Comparison of ENCODE assay signal across 2 cellular contexts in the genomic region with DNA sequence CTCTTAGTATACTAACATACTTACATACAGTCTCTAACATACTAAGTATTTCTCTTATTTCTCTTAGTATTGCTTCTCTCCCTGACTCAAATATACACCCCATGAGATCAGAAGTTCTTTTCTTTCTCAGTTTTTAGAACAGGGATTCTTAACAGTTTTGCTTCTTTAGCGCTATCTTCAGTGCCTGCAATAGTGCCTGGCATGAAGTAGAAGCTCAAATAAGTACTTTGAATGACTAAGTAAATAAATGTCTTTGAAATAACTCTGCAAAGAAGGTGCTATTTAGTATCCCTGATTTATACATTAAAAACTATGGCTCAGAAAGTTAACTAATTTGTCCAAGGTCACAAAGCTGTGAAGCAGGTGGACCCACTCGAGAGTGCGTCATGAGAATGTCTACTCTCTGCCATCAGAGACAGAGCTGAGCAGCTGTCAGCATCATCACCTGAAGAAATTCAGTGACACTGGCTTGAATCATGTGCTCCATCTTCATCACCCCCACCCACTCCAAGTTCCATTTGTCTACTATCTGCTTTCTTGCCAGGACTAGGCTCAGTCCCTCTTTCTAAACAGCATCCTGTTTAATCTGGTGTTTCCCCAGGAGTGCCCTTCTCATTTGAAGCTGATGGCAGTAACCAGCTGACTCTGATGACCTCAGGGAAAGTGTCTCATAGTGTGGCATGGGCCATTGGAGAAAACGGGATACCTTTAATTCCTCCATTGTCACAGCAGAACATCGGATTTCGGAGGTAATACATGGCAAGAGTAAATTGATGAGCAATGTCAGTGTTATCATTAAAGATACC.
TF ChIP-seq lines count a peak whose summit lies in the region.

No MANE protein-coding gene starts in this region.

TF ChIP-seq in liver, 16 proteins besides CTCF, POLR2A, EP300 and RAD21:
- TF ChIP-seq, protein P1, sequence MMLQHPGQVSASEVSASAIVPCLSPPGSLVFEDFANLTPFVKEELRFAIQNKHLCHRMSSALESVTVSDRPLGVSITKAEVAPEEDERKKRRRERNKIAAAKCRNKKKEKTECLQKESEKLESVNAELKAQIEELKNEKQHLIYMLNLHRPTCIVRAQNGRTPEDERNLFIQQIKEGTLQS (IDR thresholded peaks at IDR 0.05) = no peak
- TF ChIP-seq TAF1 (conservative IDR thresholded peaks at IDR 0.05) (no peak), SP1 (IDR thresholded peaks at IDR 0.05) (no peak), FOXA1 (IDR thresholded peaks at IDR 0.05) (no peak)
- TF ChIP-seq, protein P2, sequence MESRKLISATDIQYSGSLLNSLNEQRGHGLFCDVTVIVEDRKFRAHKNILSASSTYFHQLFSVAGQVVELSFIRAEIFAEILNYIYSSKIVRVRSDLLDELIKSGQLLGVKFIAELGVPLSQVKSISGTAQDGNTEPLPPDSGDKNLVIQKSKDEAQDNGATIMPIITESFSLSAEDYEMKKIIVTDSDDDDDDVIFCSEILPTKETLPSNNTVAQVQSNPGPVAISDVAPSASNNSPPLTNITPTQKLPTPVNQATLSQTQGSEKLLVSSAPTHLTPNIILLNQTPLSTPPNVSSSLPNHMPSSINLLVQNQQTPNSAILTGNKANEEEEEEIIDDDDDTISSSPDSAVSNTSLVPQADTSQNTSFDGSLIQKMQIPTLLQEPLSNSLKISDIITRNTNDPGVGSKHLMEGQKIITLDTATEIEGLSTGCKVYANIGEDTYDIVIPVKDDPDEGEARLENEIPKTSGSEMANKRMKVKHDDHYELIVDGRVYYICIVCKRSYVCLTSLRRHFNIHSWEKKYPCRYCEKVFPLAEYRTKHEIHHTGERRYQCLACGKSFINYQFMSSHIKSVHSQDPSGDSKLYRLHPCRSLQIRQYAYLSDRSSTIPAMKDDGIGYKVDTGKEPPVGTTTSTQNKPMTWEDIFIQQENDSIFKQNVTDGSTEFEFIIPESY (IDR thresholded peaks at IDR 0.05) = no peak

TF ChIP-seq in HepG2, 621 proteins besides CTCF, POLR2A, EP300 and RAD21:
- TF ChIP-seq SAFB2 (CRISPR knock-in tag; IDR thresholded peaks at IDR 0.05; ENCODE audit: borderline replicate concordance, low read depth) (no peak), ELF4 (CRISPR knock-in tag; IDR thresholded peaks at IDR 0.05; ENCODE audit: borderline replicate concordance) (no peak), TAF1 (CRISPR knock-in tag; IDR thresholded peaks at IDR 0.05) (no peak), ZBTB21 (CRISPR knock-in tag; IDR thresholded peaks at IDR 0.05) (no peak), SETDB1 (CRISPR knock-in tag; IDR thresholded peaks at IDR 0.05; ENCODE audit: borderline replicate concordance) (no peak), NRL (CRISPR knock-in tag; IDR thresholded peaks at IDR 0.05; ENCODE audit: borderline replicate concordance) (no peak), EZH2 (conservative IDR thresholded peaks at IDR 0.05; ENCODE audit: low read depth, low read length) (no peak), ZNF614 (CRISPR knock-in tag; IDR thresholded peaks at IDR 0.05; ENCODE audit: borderline replicate concordance) (no peak), TBX2 (CRISPR knock-in tag; IDR thresholded peaks at IDR 0.05; ENCODE audit: borderline replicate concordance) (no peak), TBX3 (IDR thresholded peaks at IDR 0.05; ENCODE audit: borderline replicate concordance) (no peak), ZMAT3 (CRISPR knock-in tag; conservative IDR thresholded peaks at IDR 0.05) (no peak), ZNF850 (CRISPR knock-in tag; conservative IDR thresholded peaks at IDR 0.05) (no peak), KDM1A (CRISPR knock-in tag; IDR thresholded peaks at IDR 0.05) (no peak), TP53 (CRISPR knock-in tag; conservative IDR thresholded peaks at IDR 0.05) (no peak), NONO (IDR thresholded peaks at IDR 0.05) (no peak), NONO (CRISPR knock-in tag; conservative IDR thresholded peaks at IDR 0.05) (no peak), ZNF788 (CRISPR knock-in tag; IDR thresholded peaks at IDR 0.05; ENCODE audit: borderline replicate concordance) (no peak)
- TF ChIP-seq, protein P3, sequence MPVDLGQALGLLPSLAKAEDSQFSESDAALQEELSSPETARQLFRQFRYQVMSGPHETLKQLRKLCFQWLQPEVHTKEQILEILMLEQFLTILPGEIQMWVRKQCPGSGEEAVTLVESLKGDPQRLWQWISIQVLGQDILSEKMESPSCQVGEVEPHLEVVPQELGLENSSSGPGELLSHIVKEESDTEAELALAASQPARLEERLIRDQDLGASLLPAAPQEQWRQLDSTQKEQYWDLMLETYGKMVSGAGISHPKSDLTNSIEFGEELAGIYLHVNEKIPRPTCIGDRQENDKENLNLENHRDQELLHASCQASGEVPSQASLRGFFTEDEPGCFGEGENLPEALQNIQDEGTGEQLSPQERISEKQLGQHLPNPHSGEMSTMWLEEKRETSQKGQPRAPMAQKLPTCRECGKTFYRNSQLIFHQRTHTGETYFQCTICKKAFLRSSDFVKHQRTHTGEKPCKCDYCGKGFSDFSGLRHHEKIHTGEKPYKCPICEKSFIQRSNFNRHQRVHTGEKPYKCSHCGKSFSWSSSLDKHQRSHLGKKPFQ (CRISPR knock-in tag; IDR thresholded peaks at IDR 0.05; ENCODE audit: insufficient replicate concordance) = no peak
- TF ChIP-seq, protein P4, sequence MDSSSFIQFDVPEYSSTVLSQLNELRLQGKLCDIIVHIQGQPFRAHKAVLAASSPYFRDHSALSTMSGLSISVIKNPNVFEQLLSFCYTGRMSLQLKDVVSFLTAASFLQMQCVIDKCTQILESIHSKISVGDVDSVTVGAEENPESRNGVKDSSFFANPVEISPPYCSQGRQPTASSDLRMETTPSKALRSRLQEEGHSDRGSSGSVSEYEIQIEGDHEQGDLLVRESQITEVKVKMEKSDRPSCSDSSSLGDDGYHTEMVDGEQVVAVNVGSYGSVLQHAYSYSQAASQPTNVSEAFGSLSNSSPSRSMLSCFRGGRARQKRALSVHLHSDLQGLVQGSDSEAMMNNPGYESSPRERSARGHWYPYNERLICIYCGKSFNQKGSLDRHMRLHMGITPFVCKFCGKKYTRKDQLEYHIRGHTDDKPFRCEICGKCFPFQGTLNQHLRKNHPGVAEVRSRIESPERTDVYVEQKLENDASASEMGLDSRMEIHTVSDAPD (CRISPR knock-in tag; IDR thresholded peaks at IDR 0.05) = no peak
- TF ChIP-seq, protein P5, sequence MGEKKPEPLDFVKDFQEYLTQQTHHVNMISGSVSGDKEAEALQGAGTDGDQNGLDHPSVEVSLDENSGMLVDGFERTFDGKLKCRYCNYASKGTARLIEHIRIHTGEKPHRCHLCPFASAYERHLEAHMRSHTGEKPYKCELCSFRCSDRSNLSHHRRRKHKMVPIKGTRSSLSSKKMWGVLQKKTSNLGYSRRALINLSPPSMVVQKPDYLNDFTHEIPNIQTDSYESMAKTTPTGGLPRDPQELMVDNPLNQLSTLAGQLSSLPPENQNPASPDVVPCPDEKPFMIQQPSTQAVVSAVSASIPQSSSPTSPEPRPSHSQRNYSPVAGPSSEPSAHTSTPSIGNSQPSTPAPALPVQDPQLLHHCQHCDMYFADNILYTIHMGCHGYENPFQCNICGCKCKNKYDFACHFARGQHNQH (CRISPR knock-in tag; IDR thresholded peaks at IDR 0.05) = no peak
